8 cellular contexts compared by ENCODE assay signal in the genomic region with DNA sequence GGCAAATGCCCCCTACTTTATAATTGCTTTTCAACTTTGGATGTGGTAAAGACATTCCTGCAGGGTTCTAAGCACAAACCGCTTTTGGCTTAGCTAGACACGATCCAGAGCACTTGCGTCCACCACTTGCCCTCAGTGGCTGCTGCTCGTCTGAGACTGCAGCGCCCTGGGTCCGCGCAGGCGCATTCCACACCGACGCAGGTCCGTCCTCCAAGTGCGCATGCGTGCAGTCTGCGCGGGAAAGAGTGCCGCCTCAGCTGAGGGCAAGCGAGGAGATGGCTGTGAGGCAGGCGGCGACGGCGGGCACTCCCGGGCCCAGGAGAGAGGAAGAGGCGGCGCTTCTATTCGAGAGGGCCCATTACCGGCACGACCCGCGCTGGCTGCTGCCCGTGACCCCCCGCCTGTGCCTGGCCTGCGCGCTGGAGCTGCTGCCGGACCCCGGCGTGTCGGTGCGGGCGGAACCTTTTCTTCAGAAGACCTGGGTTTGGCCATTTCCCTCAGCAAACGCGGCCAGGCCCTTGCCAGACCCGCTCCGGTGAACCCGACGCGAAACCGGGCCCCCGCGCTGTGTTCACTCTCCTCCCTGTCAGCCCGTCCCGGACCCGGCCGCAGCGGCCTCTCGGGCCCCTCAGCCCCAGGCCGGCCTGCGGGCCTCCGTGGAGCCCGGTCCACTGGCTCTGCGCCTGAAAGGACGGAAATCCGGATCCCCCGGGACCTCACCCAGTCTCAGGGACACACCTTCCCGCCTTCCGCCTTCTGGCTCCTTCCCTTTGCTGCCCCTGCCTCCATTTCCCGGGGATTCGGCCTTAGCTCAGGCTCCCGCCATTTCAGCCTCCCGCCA. TPM values are rescaled to one million over a fixed set of nuclear protein-coding genes. Genes with fewer than 3 reads are reported as not detected.
DNase-seq lines count a peak whose midpoint lies in the region; ATAC-seq, FAIRE-seq and TF ChIP-seq lines count a peak whose summit lies in the region.

MEI1 (plus strand) TSS at position 240 of the 841 bp plus-strand sequence; CDS start at position 276, 36 bp downstream.

- POLR2A ChIA-PET in T-cell (lab: Charles Lee): interaction anchor here (0.6 to 1.1 kb wide), 3 partner anchors 25 to 241 kb away, joined by 3 to 4 read pairs (median 3); no protein-coding TSS in a partner anchor

- H3K27ac Mint-ChIP-seq in T-cell: peak within 1 kb of the TSS; percentile 82 to 93
- peak within 1 kb of the TSS; percentile 86 for H3K27ac Mint-ChIP-seq in activated naive CD8-positive, alpha-beta T cell treated with anti-CD3 and anti-CD28 coated beads, Interleukin-2, amount 50 U/mL, for 24 hours

- CTCF ChIA-PET in T-cell (lab: Charles Lee): interaction anchor here in 1 of 2 donors (0.6 to 3.7 kb wide), 8 partner anchors 11 to 247 kb away, joined by 3 to 21 read pairs (median 12); partner anchors contain the start of genes CCDC134, CENPM and SNU13

- no peaks in the 10 kb centered on the region for H3K36me3 Mint-ChIP-seq in T-cell
- H3K36me3 Mint-ChIP-seq in activated naive CD8-positive, alpha-beta T cell treated with anti-CD3 and anti-CD28 coated beads, Interleukin-2, amount 50 U/mL, for 24 hours (ENCODE audit: low read depth): peaks cover 3% of the 10 kb centered on the region

- TF ChIP-seq POLR2A in H54 (IDR thresholded peaks at IDR 0.05; ENCODE audit: low read depth, low read length): no peak

- peak within 1 kb of the TSS; percentile 58 to 76 (median 69) for H3K4me3 Mint-ChIP-seq in T-cell
- H3K4me3 Mint-ChIP-seq in activated naive CD8-positive, alpha-beta T cell treated with anti-CD3 and anti-CD28 coated beads, Interleukin-2, amount 50 U/mL, for 24 hours: peak within 1 kb of the TSS; percentile 61

- H3K9me3 Mint-ChIP-seq in T-cell: no peaks in the 10 kb centered on the region
- no peaks in the 10 kb centered on the region for H3K9me3 Mint-ChIP-seq in activated naive CD8-positive, alpha-beta T cell treated with anti-CD3 and anti-CD28 coated beads, Interleukin-2, amount 50 U/mL, for 24 hours

- peaks cover 0 to 1% of the 10 kb centered on the region in 2 donors for H3K27me3 Mint-ChIP-seq in T-cell
- peaks cover 2% of the 10 kb centered on the region for H3K27me3 Mint-ChIP-seq in activated naive CD8-positive, alpha-beta T cell treated with anti-CD3 and anti-CD28 coated beads, Interleukin-2, amount 50 U/mL, for 24 hours

- H3K4me1 Mint-ChIP-seq in T-cell: peaks cover 11 to 14% (median 13%) of the 10 kb centered on the region in 3 donors
- peaks cover 12% of the 10 kb centered on the region for H3K4me1 Mint-ChIP-seq in activated naive CD8-positive, alpha-beta T cell treated with anti-CD3 and anti-CD28 coated beads, Interleukin-2, amount 50 U/mL, for 24 hours

- H3K27ac ChIP-seq in C4-2B: peak within 1 kb of the TSS; percentile 11; the same call in 1 of the 2 replicates

- peak; percentile 77 to 83 (median 81) for ATAC-seq in T-cell (replicated peaks in 1 of 4)
- ATAC-seq in activated naive CD8-positive, alpha-beta T cell treated with anti-CD3 and anti-CD28 coated beads, Interleukin-2, amount 50 U/mL, for 24 hours: peak; percentile 45
- no peak for ATAC-seq in GM18517 (IDR thresholded peaks at IDR 0.05; ENCODE audit: unreplicated experiment)

- DNase-seq in T-cell (peak; percentile 69 to 93 (median 85)), hepatic stellate cell (ENCODE audit: low spot score) (peak; percentile 97), H54 (ENCODE audit: insufficient read length, low spot score) (no peak), NCI-H1436 treated with DMSO at 0.1 percent for 48 hours (lab: John Stamatoyannopoulos, UW) (no peak)
- DNase-seq in activated naive CD8-positive, alpha-beta T cell treated with anti-CD3 and anti-CD28 coated beads, Interleukin-2, amount 50 U/mL, for 24 hours: peak; percentile 91
- DNase-seq in stimulated activated CD4-positive, alpha-beta T cell treated with anti-CD3 and anti-CD28 coated beads, Interleukin-12 subunit alpha, Interleukin-12 subunit beta, amount 100 ng/mL, for 24 hours (ENCODE audit: low read depth in 2 of 2): peak; percentile 88 to 91

- no peak for FAIRE-seq in H54 (lab: Jason Lieb, UNC)

- no peak for TF ChIP-seq CTCF in C4-2B (conservative IDR thresholded peaks at IDR 0.05)

RNA-seq across cellular contexts. Expression of gene MEI1, which starts in this region (rescaled TPM):
- 10 to 100 TPM; 52.7 to 89.2 (median 72.9) TPM for total RNA-seq in T-cell

Comparison
In these comparisons a context has a peak if more than half of its experiments do, and no peak if none do; other contexts are left out.
1. DNase-seq: peak in T-cell (34 of 34), activated naive CD8-positive, alpha-beta T cell treated with anti-CD3 and anti-CD28 coated beads, Interleukin-2, amount 50 U/mL, for 24 hours (single experiment), hepatic stellate cell (single experiment) and stimulated activated CD4-positive, alpha-beta T cell treated with anti-CD3 and anti-CD28 coated beads, Interleukin-12 subunit alpha, Interleukin-12 subunit beta, amount 100 ng/mL, for 24 hours (2 of 2); none in H54 (single experiment) and NCI-H1436 treated with DMSO at 0.1 percent for 48 hours (single experiment).